Comparison of ENCODE assay signal across 21 cellular contexts in the genomic region with DNA sequence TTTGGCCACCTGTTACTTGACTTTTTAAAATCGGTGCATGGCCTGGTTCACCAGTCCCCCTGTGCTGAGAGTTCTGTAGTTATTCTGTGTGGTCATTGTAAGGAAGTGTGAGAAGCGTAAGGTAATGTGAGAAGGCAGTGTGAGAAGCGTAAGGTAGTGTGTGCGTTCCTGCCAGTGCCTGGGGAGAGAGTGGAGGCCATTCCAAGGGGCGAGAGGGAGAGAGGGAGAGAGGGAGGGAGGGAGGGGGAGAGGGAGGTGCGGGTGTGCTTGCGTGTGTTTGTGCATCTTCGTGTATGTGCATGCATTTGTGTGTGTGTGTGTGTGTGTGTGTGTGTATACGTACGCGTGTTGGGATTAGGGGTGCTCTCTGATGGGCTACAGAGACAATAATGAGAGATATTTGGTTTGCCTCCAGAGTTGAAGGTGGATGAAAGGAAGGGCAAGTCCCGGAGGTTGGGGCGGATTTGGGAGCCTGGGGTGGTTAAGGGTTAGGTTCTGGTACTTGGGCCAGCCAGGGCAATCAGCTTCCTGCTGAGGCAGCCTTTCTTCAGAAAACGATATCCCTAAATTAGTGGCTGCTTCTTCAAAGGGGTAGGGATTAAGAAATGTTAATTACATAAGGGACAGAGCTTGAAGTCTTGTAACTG. TPM values are rescaled to one million over a fixed set of nuclear protein-coding genes. Genes with fewer than 3 reads are reported as not detected.
"Had no signal": no experiment of that assay in that cellular context is flagged by ENCODE, and none has a peak within 500 bp of the region (broad histone marks: within the 10 kb centered on the region; RNA-seq: fewer than 3 reads in every experiment).

No MANE protein-coding gene starts in this region.

- H3K9me3 Mint-ChIP-seq: activated B cell treated with CpG ODN at 0.5 μM for 24 hours; activated CD4-positive, alpha-beta T cell treated with anti-CD3 and anti-CD28 coated beads, Interleukin-2, amount 10 ng/mL, durations not matched to agents 24 days and 14 days; activated naive CD8-positive, alpha-beta T cell treated with anti-CD3 and anti-CD28 coated beads, Interleukin-2, amount 50 U/mL, for 24 hours; activated T-helper 1 cell treated with anti-CD3 and anti-CD28 coated beads, Interleukin-12 subunit alpha, Interleukin-12 subunit beta, Interleukin-2, Interleukin-4 antibody, amounts not matched to agents 30 ng/mL and 10 ng/mL and 1 ng/mL, durations not matched to agents 14 hours and 24 hours and 36 hours; stimulated activated naive CD8-positive, alpha-beta T cell treated with anti-CD3 and anti-CD28 coated beads, Interleukin-15, Interleukin-2, amounts not matched to agents 100 ng/mL and 50 ng/mL, for 24 hours had no signal

- H3K4me3 ChIP-seq: gastroesophageal sphincter, heart right ventricle, lung, sigmoid colon, spleen, suprapubic skin had no signal

- H3K4me1 Mint-ChIP-seq: activated B cell treated with CpG ODN at 0.5 μM for 24 hours; activated naive CD8-positive, alpha-beta T cell treated with anti-CD3 and anti-CD28 coated beads, Interleukin-2, amount 50 U/mL, for 24 hours had no signal

- DNase-seq: activated B cell treated with CpG ODN at 0.5 μM for 24 hours; activated CD4-positive, alpha-beta T cell treated with anti-CD3 and anti-CD28 coated beads, Interleukin-2, amount 10 ng/mL, durations not matched to agents 24 days and 14 days; activated naive CD4-positive, alpha-beta T cell; activated naive CD8-positive, alpha-beta T cell treated with anti-CD3 and anti-CD28 coated beads, Interleukin-2, amount 50 U/mL, for 24 hours; dermis blood vessel endothelial cell; heart right ventricle; left cardiac atrium; midbrain; sigmoid colon; spleen; T-helper 2 cell; trophoblast cell had no signal

- H3K27ac Mint-ChIP-seq: activated B cell treated with CpG ODN at 0.5 μM for 24 hours; activated CD4-positive, alpha-beta T cell treated with anti-CD3 and anti-CD28 coated beads, Interleukin-2, amount 10 ng/mL, durations not matched to agents 24 days and 14 days; activated naive CD8-positive, alpha-beta T cell treated with anti-CD3 and anti-CD28 coated beads, Interleukin-2, amount 50 U/mL, for 24 hours; activated T-helper 1 cell treated with anti-CD3 and anti-CD28 coated beads, Interleukin-12 subunit alpha, Interleukin-12 subunit beta, Interleukin-2, Interleukin-4 antibody, amounts not matched to agents 30 ng/mL and 10 ng/mL and 1 ng/mL, durations not matched to agents 14 hours and 24 hours and 36 hours; stimulated activated naive CD8-positive, alpha-beta T cell treated with anti-CD3 and anti-CD28 coated beads, Interleukin-15, Interleukin-2, amounts not matched to agents 100 ng/mL and 50 ng/mL, for 24 hours had no signal

- H2AFZ ChIP-seq: parathyroid adenoma had no signal

- H3K9ac ChIP-seq: parathyroid adenoma had no signal

- H3K27me3 Mint-ChIP-seq: activated B cell treated with CpG ODN at 0.5 μM for 24 hours had no signal

- H3K27ac ChIP-seq: gastroesophageal sphincter, heart right ventricle, parathyroid adenoma, sigmoid colon, spleen, suprapubic skin had no signal

- H3K27me3 ChIP-seq: gastroesophageal sphincter, sigmoid colon, spleen had no signal

- H3K79me2 ChIP-seq: parathyroid adenoma had no signal

- H3K36me3 ChIP-seq: gastroesophageal sphincter, heart right ventricle, sigmoid colon, spleen, suprapubic skin had no signal

- H3K9me3 ChIP-seq: gastroesophageal sphincter, heart right ventricle, sigmoid colon, spleen, suprapubic skin had no signal

- H3K4me1 ChIP-seq: gastroesophageal sphincter, parathyroid adenoma, sigmoid colon, spleen had no signal

- H3K4me3 Mint-ChIP-seq: activated B cell treated with CpG ODN at 0.5 μM for 24 hours; activated CD4-positive, alpha-beta T cell treated with anti-CD3 and anti-CD28 coated beads, Interleukin-2, amount 10 ng/mL, durations not matched to agents 24 days and 14 days; activated naive CD8-positive, alpha-beta T cell treated with anti-CD3 and anti-CD28 coated beads, Interleukin-2, amount 50 U/mL, for 24 hours; activated T-helper 1 cell treated with anti-CD3 and anti-CD28 coated beads, Interleukin-12 subunit alpha, Interleukin-12 subunit beta, Interleukin-2, Interleukin-4 antibody, amounts not matched to agents 30 ng/mL and 10 ng/mL and 1 ng/mL, durations not matched to agents 14 hours and 24 hours and 36 hours; neural crest cell; stimulated activated naive CD8-positive, alpha-beta T cell treated with anti-CD3 and anti-CD28 coated beads, Interleukin-15, Interleukin-2, amounts not matched to agents 100 ng/mL and 50 ng/mL, for 24 hours had no signal

RNA-seq across cellular contexts. Expression of gene SGPP2, which starts 53.7 kb away (rescaled TPM):
- total RNA-seq: chondrocyte, myocyte, neural crest cell had no signal
